Comparison of ENCODE assay signal across 8 cellular contexts in genomic region chr2:64751286-64752260, GRCh38.
DNase-seq lines count a peak whose midpoint lies in the region; ATAC-seq, FAIRE-seq and TF ChIP-seq lines count a peak whose summit lies in the region.

No MANE protein-coding gene starts in this region.

- peak; percentile 18 for FAIRE-seq in HepG2 (lab: Jason Lieb, UNC)

- CTCF ChIA-PET in HepG2 (lab: Yijun Ruan, JAX; ENCODE audit: low intra/inter-chr PET ratio, low total read pairs): interaction anchor here (1.0 kb wide), 1 partner anchor 105 kb away, joined by 3 read pairs; no protein-coding TSS in a partner anchor

- H3K4me3 ChIP-seq in HepG2 (replicated peaks in 1 of 3; ENCODE audit: insufficient read depth in 1 of 3, low read depth in 2 of 3, low read length in 3 of 3): peak overlapping the region; percentile 68 to 98 (median 96)
- H3K4me3 ChIP-seq in stomach: peak overlapping the region; percentile 56 to 76 (median 62)

- BruUV-seq in HepG2 (replicated peaks; lab: Mats Ljungman, UMichigan): TSS peak; percentile 74

- H3K9me3 ChIP-seq in HepG2 (ENCODE audit: low read length): no peaks in the 10 kb centered on the region
- H3K9me3 ChIP-seq in stomach: no peaks in the 10 kb centered on the region

- H2AFZ ChIP-seq in HepG2 (ENCODE audit: low read length): peak overlapping the region; percentile 66

- WGBS in HepG2 (ENCODE audit: low lambda C conversion rate): 2% methylated on average over 46 of the region's 59 CpGs
- WGBS in stomach, 5 donors: 0 to 1% (median 1%) methylated on average over 42 to 59 of the region's 59 CpGs

- H3K27me3 ChIP-seq in HepG2 (ENCODE audit: control insufficient read depth in 1 of 2, insufficient read depth in 2 of 2, low read length in 2 of 2) (no peaks in the 10 kb centered on the region; a peak in 1 of 5 replicates), stomach (no peaks in the 10 kb centered on the region)

- POLR2A ChIA-PET in HepG2 (lab: Yijun Ruan, JAX): interaction anchor here (0.5 to 5.6 kb wide), 38 partner anchors 8 to 648 kb away, joined by 3 to 282 read pairs (median 4); partner anchors contain the start of genes AFTPH, CEP68, RAB1A and SERTAD2

- DNase-seq in A172 (ENCODE audit: low spot score) (peak; percentile 62), HCEC 1CT (peak; percentile 46), M059J (ENCODE audit: low read depth) (peak; percentile 98), SW 1271 (lab: John Stamatoyannopoulos, UW) (peak; percentile 20 to 47), dedifferentiated amniotic fluid mesenchymal stem cell (ENCODE audit: extremely low spot score) (peak; percentile 98), HepG2 (ENCODE audit: low spot score) (peak; percentile 28), stomach (peak; percentile 44)

- in situ Hi-C loops in HepG2 (cut with HindIII; ENCODE audit: extremely low pct_ligation_motif_present, low pct_unique_long_range_greater_than_20kb): loop anchor here (5.0 kb wide), 1 partner anchor 99 kb away; the partner anchor contains the start of gene SERTAD2

- TF ChIP-seq POLR2A in GM10847 (IDR thresholded peaks at IDR 0.05; ENCODE audit: extremely low read depth, insufficient read length) (peak; percentile 68), HepG2 (IDR thresholded peaks at IDR 0.05; ENCODE audit: insufficient read depth in 1 of 2, low read depth in 2 of 2, low read length in 2 of 2) (peak; percentile 34 to 68; a peak in 2 of 4 replicates), stomach (IDR thresholded peaks at IDR 0.05) (peak in 2 of 4 donors; percentile 44 to 66)

- H3K4me1 ChIP-seq in HepG2 (ENCODE audit: insufficient read depth, low read length): peaks cover 40% of the 10 kb centered on the region
- peaks cover 0 to 39% (median 16%) of the 10 kb centered on the region in 4 donors for H3K4me1 ChIP-seq in stomach

- peak overlapping the region; percentile 92 for H3K4me2 ChIP-seq in HepG2 (ENCODE audit: low read depth, low read length)

- TF ChIP-seq RAD21 in HepG2 (CRISPR knock-in tag; IDR thresholded peaks at IDR 0.05): peak; percentile 77

- peaks cover 9% of the 10 kb centered on the region for H3K79me2 ChIP-seq in HepG2 (ENCODE audit: insufficient read depth, low read length)

- TF ChIP-seq CTCF in HepG2 (CRISPR knock-in tag; IDR thresholded peaks at IDR 0.05) (peak; percentile 53), stomach (IDR thresholded peaks at IDR 0.05) (peak in 5 of 7 experiments; percentile 27 to 78 (median 56))

- H3K27ac ChIP-seq in HepG2 (ENCODE audit: extremely low read length, insufficient read depth, low read length) (peak overlapping the region; percentile 80), stomach (peak overlapping the region; percentile 95 to 99 (median 96))

- peak; percentile 94 for ATAC-seq in HepG2

- intact Hi-C loops in HepG2 (cut with micrococcal nuclease; ENCODE audit: unreplicated experiment) (loop anchor here (1.0 to 5.0 kb wide), 5 partner anchors 21 to 229 kb away; partner anchors contain the start of gene AFTPH), stomach (cut with DNase I; ENCODE audit: low total_unique reads) (no loop called here)

- no peaks in the 10 kb centered on the region for H4K20me1 ChIP-seq in HepG2 (ENCODE audit: insufficient read depth, low read length)

- peak overlapping the region; percentile 79 for H3K9ac ChIP-seq in HepG2 (ENCODE audit: insufficient read depth, low read depth, low read length)

- H3K36me3 ChIP-seq in HepG2 (replicated peaks in 1 of 2; ENCODE audit: control insufficient read depth in 1 of 2, insufficient read depth in 2 of 2, low read length in 2 of 2) (no peaks in the 10 kb centered on the region), stomach (no peaks in the 10 kb centered on the region)

- TF ChIP-seq EP300 in HepG2 (IDR thresholded peaks at IDR 0.05; ENCODE audit: low read depth in 2 of 2, low read length in 2 of 2): no peak; a peak in 2 of 4 replicates
- peak; percentile 8; the same call in 1 of the 2 replicates for TF ChIP-seq EP300 in HepG2 (CRISPR knock-in tag; IDR thresholded peaks at IDR 0.05; ENCODE audit: borderline replicate concordance)
- no peak for TF ChIP-seq EP300 in stomach (IDR thresholded peaks at IDR 0.05)

TF ChIP-seq in HepG2, 621 proteins besides CTCF, POLR2A, EP300 and RAD21 (continues in another document):
- TF ChIP-seq, protein P1, sequence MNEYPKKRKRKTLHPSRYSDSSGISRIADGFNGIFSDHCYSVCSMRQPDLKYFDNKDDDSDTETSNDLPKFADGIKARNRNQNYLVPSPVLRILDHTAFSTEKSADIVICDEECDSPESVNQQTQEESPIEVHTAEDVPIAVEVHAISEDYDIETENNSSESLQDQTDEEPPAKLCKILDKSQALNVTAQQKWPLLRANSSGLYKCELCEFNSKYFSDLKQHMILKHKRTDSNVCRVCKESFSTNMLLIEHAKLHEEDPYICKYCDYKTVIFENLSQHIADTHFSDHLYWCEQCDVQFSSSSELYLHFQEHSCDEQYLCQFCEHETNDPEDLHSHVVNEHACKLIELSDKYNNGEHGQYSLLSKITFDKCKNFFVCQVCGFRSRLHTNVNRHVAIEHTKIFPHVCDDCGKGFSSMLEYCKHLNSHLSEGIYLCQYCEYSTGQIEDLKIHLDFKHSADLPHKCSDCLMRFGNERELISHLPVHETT (CRISPR knock-in tag; conservative IDR thresholded peaks at IDR 0.05): no peak; the same call in 1 of the 2 replicates
- TF ChIP-seq TEAD2 (CRISPR knock-in tag; IDR thresholded peaks at IDR 0.05) (no peak), ZNF563 (CRISPR knock-in tag; IDR thresholded peaks at IDR 0.05) (no peak; the same call in 1 of the 2 replicates), HMG20B (CRISPR knock-in tag; conservative IDR thresholded peaks at IDR 0.05) (peak; percentile 5; the same call in 1 of the 2 replicates), RAD51 (IDR thresholded peaks at IDR 0.05; ENCODE audit: borderline replicate concordance) (no peak), FOXA1 (IDR thresholded peaks at IDR 0.05) (no peak), FOXA1 (CRISPR knock-in tag; IDR thresholded peaks at IDR 0.05) (peak; percentile 34; the same call in 1 of the 2 replicates), ZEB1 (IDR thresholded peaks at IDR 0.05; ENCODE audit: insufficient replicate concordance, low read depth) (no peak), REPIN1 (CRISPR knock-in tag; IDR thresholded peaks at IDR 0.05; ENCODE audit: borderline replicate concordance, low read depth) (peak; percentile 24; the same call in 1 of the 2 replicates), KAT2B (IDR thresholded peaks at IDR 0.05; ENCODE audit: borderline replicate concordance, low read depth, low read length) (no peak), YY1 (IDR thresholded peaks at IDR 0.05; ENCODE audit: insufficient read depth, insufficient replicate concordance, low read depth, low read length) (peak; percentile 55), SYNCRIP (IDR thresholded peaks at IDR 0.05; ENCODE audit: insufficient read depth, low read depth, low read length) (no peak), RFX5 (IDR thresholded peaks at IDR 0.05; ENCODE audit: low read depth, low read length) (no peak), ZNF800 (CRISPR knock-in tag; IDR thresholded peaks at IDR 0.05) (no peak), ZNF543 (CRISPR knock-in tag; IDR thresholded peaks at IDR 0.05) (peak; percentile 95), ZFP1 (CRISPR knock-in tag; IDR thresholded peaks at IDR 0.05) (peak; percentile 60; the same call in 1 of the 2 replicates), ZNF784 (CRISPR knock-in tag; IDR thresholded peaks at IDR 0.05; ENCODE audit: borderline replicate concordance) (no peak), KLF12 (CRISPR knock-in tag; IDR thresholded peaks at IDR 0.05; ENCODE audit: borderline replicate concordance) (no peak), JUN (CRISPR knock-in tag; IDR thresholded peaks at IDR 0.05) (no peak; the same call in 1 of the 2 replicates)
- TF ChIP-seq, protein P2, sequence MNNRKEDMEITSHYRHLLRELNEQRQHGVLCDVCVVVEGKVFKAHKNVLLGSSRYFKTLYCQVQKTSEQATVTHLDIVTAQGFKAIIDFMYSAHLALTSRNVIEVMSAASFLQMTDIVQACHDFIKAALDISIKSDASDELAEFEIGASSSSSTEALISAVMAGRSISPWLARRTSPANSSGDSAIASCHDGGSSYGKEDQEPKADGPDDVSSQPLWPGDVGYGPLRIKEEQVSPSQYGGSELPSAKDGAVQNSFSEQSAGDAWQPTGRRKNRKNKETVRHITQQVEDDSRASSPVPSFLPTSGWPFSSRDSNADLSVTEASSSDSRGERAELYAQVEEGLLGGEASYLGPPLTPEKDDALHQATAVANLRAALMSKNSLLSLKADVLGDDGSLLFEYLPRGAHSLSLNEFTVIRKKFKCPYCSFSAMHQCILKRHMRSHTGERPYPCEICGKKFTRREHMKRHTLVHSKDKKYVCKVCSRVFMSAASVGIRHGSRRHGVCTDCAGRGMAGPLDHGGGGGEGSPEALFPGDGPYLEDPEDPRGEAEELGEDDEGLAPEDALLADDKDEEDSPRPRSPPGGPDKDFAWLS (CRISPR knock-in tag; IDR thresholded peaks at IDR 0.05; ENCODE audit: borderline replicate concordance): no peak
- TF ChIP-seq, protein P3, sequence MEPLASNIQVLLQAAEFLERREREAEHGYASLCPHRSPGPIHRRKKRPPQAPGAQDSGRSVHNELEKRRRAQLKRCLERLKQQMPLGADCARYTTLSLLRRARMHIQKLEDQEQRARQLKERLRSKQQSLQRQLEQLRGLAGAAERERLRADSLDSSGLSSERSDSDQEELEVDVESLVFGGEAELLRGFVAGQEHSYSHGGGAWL (CRISPR knock-in tag; IDR thresholded peaks at IDR 0.05): peak; percentile 84

Comparison
In these comparisons a context has a peak if more than half of its experiments do, and no peak if none do; other contexts are left out.
1. Peak in every context shown above with its lines: DNase-seq, ATAC-seq, H3K4me3 ChIP-seq and H3K27ac ChIP-seq.
2. DNase-seq: peak in every context shown above with its lines; median percentile 98 in M059J; 98 in dedifferentiated amniotic fluid mesenchymal stem cell; 62 in A172; 46 in HCEC 1CT; 44 in stomach; 34 in SW 1271; 28 in HepG2.